8 cellular contexts compared by ENCODE assay signal in genomic region chr5:76715734-76716455, GRCh38. TPM values are rescaled to one million over a fixed set of nuclear protein-coding genes. Genes with fewer than 3 reads are reported as not detected.
DNase-seq lines count a peak whose midpoint lies in the region; ATAC-seq and TF ChIP-seq lines count a peak whose summit lies in the region.

TSS of gene F2R (plus strand) at chr5:76716126. CDS start at chr5:76716308, 182 bp downstream.

- intact Hi-C loops in thyroid gland (cut with DNase I): loop anchor here (10.0 kb wide), 1 partner anchor 59 kb away; no protein-coding TSS in a partner anchor

- ATAC-seq in HG02884 (IDR thresholded peaks at IDR 0.05; ENCODE audit: unreplicated experiment): peak; percentile 55
- peak; percentile 80 to 85 for ATAC-seq in activated T-cell treated with anti-CD3 and anti-CD28 coated beads, Interleukin-2, amount 50 U/mL, for 4 hours
- peak; percentile 75 to 78 for ATAC-seq in naive B cell (ENCODE audit: low read depth in 2 of 2)

- H3K4me3 Mint-ChIP-seq in activated T-cell treated with anti-CD3 and anti-CD28 coated beads, Interleukin-2, amount 50 U/mL, for 4 hours: peak within 1 kb of the TSS; percentile 83
- H3K4me3 Mint-ChIP-seq in naive B cell: peak within 1 kb of the TSS; percentile 80 to 90 (median 86)

- H3K4me1 Mint-ChIP-seq in activated T-cell treated with anti-CD3 and anti-CD28 coated beads, Interleukin-2, amount 50 U/mL, for 4 hours (ENCODE audit: low read depth): peaks cover 32% of the 10 kb centered on the region
- peaks cover 18 to 35% (median 28%) of the 10 kb centered on the region in 3 donors for H3K4me1 Mint-ChIP-seq in naive B cell

- peaks cover 32% of the 10 kb centered on the region for H3K27me3 Mint-ChIP-seq in activated T-cell treated with anti-CD3 and anti-CD28 coated beads, Interleukin-2, amount 50 U/mL, for 4 hours (ENCODE audit: low read depth)
- H3K27me3 Mint-ChIP-seq in naive B cell: peaks cover 42 to 55% (median 52%) of the 10 kb centered on the region in 3 donors

- H3K4me3 ChIP-seq in NT2/D1 (ENCODE audit: insufficient read length, low read depth): peak within 1 kb of the TSS; percentile 81
- peak within 1 kb of the TSS; percentile 66 to 80 (median 67) for H3K4me3 ChIP-seq in thyroid gland (replicated peaks in 1 of 3)

- TF ChIP-seq CTCF in thyroid gland (IDR thresholded peaks at IDR 0.05): peak in 5 of 6 experiments; percentile 14 to 68 (median 32)

- peak within 1 kb of the TSS in 2 of 6 donors; percentile 24 to 53 for H3K27ac Mint-ChIP-seq in naive B cell

- H3K27me3 ChIP-seq in NT2/D1 (ENCODE audit: insufficient read depth, insufficient read length) (peaks cover 22% of the 10 kb centered on the region), thyroid gland (no peaks in the 10 kb centered on the region)

- no peaks in the 10 kb centered on the region for H3K36me3 ChIP-seq in NT2/D1 (ENCODE audit: insufficient read depth, insufficient read length, low read length)
- H3K36me3 ChIP-seq in thyroid gland: no peaks in the 10 kb centered on the region

- H3K9me3 ChIP-seq in NT2/D1 (ENCODE audit: insufficient read depth, low read length) (no peaks in the 10 kb centered on the region), thyroid gland (no peaks in the 10 kb centered on the region)

- TF ChIP-seq POLR2A in thyroid gland (IDR thresholded peaks at IDR 0.05): no peak

- WGBS in thyroid gland, 2 donors: 0 to 1% methylated on average over 14 to 21 of the region's 82 CpGs

- no peaks in the 10 kb centered on the region for H3K4me1 ChIP-seq in NT2/D1 (ENCODE audit: insufficient read depth, insufficient read length)
- peaks cover 6 to 9% of the 10 kb centered on the region in 2 donors for H3K4me1 ChIP-seq in thyroid gland

- no peaks in the 10 kb centered on the region for H3K9me3 Mint-ChIP-seq in activated T-cell treated with anti-CD3 and anti-CD28 coated beads, Interleukin-2, amount 50 U/mL, for 4 hours
- H3K9me3 Mint-ChIP-seq in naive B cell: peaks cover 0 to 4% (median 0%) of the 10 kb centered on the region in 7 donors

- H3K9ac ChIP-seq in NT2/D1 (ENCODE audit: insufficient read length, low read depth): peak within 1 kb of the TSS; percentile 81

- H3K27ac ChIP-seq in thyroid gland: peak within 1 kb of the TSS in 2 of 3 donors; percentile 57 to 69

- DNase-seq in NCI-H2227 (lab: John Stamatoyannopoulos, UW; ENCODE audit: unreplicated experiment) (peak; percentile 12), NCI-H2227 treated with DMSO at 0.1 percent for 48 hours (lab: John Stamatoyannopoulos, UW) (no peak), NT2/D1 (ENCODE audit: low read depth, low spot score) (no peak), fibroblast of gingiva (ENCODE audit: low read depth) (peak; percentile 81), naive B cell (no peak), thyroid gland (peak; percentile 28 to 49)
- DNase-seq in activated T-cell treated with anti-CD3 and anti-CD28 coated beads, Interleukin-2, amount 50 U/mL, for 4 hours: peak; percentile 34

- H3K36me3 Mint-ChIP-seq in activated T-cell treated with anti-CD3 and anti-CD28 coated beads, Interleukin-2, amount 50 U/mL, for 4 hours (ENCODE audit: insufficient read depth): no peaks in the 10 kb centered on the region
- H3K36me3 Mint-ChIP-seq in naive B cell: no peaks in the 10 kb centered on the region

RNA-seq across cellular contexts. Expression of gene F2R, which starts in this region (rescaled TPM):
- total RNA-seq in activated T-cell treated with anti-CD3 and anti-CD28 coated beads, Interleukin-2, amount 50 U/mL, for 4 hours: 1 to 10 TPM; 1.4 to 5.6 (median 4.3) TPM
- under 1 TPM in 5 of 6 donors, not detected in 1; 0.08 to 0.61 (median 0.27) TPM for polyA plus RNA-seq in naive B cell (ENCODE audit: low read depth in 6 of 6)
- 10 to 100 TPM in 1 of 4 donors, 1 to 10 TPM in 3; 5.7 to 27.9 (median 8.8) TPM for total RNA-seq in thyroid gland

Comparison
In these comparisons a context has a peak if more than half of its experiments do, and no peak if none do; other contexts are left out.
1. DNase-seq: peak in NCI-H2227 (single experiment), activated T-cell treated with anti-CD3 and anti-CD28 coated beads, Interleukin-2, amount 50 U/mL, for 4 hours (single experiment), fibroblast of gingiva (single experiment) and thyroid gland (2 of 2); none in NCI-H2227 treated with DMSO at 0.1 percent for 48 hours (single experiment), NT2/D1 (single experiment) and naive B cell (single experiment).
2. Peak in ATAC-seq in naive B cell; RNA of the gene not detected or under 1 TPM.
3. Peak in every context shown above with its lines, with median percentiles within 50 percentile points of each other: ATAC-seq.